ENCODE assay signal across 11 cellular contexts in genomic region chr20:50449789-50450492, GRCh38.
DNase-seq lines count a peak whose midpoint lies in the region; ATAC-seq, FAIRE-seq and TF ChIP-seq lines count a peak whose summit lies in the region.
"Had no signal": no experiment of that assay in that cellular context is flagged by ENCODE, and none has a peak within 500 bp of the region (broad histone marks: within the 10 kb centered on the region; RNA-seq: fewer than 3 reads in every experiment).

No MANE protein-coding gene starts in this region.

- no peak overlapping the region for H3K4me3 ChIP-seq in A549
- no peak overlapping the region for H3K4me3 ChIP-seq in RWPE2 (ENCODE audit: severe bottlenecking)
- H3K4me3 ChIP-seq in lower leg skin (ENCODE audit: low read depth, poor library complexity, severe bottlenecking), result no peak overlapping the region

- H3K27ac ChIP-seq in A549 (peak overlapping the region; percentile 91 to 94; a peak in 5 of 6 replicates), RWPE2 (ENCODE audit: poor library complexity, severe bottlenecking) (no peak overlapping the region)

- CTCF ChIA-PET in A549 (lab: Yijun Ruan, JAX), result interaction anchor here (0.7 to 8.1 kb wide), 10 partner anchors 10 to 333 kb away, joined by 3 to 49 read pairs (median 4); partner anchors contain the start of gene CEBPB

- H3K4me1 ChIP-seq in A549, result peaks cover 42% of the 10 kb centered on the region
- H3K4me1 ChIP-seq in RWPE2 (ENCODE audit: insufficient read depth, poor library complexity, severe bottlenecking), result peaks cover 10% of the 10 kb centered on the region

- no peak for TF ChIP-seq CTCF in A549 (IDR thresholded peaks at IDR 0.05)
- TF ChIP-seq CTCF in RWPE2 (IDR thresholded peaks at IDR 0.05; ENCODE audit: poor library complexity, severe bottlenecking), result no peak
- TF ChIP-seq CTCF in lower leg skin (IDR thresholded peaks at IDR 0.05), result no peak

- intact Hi-C loops in lower leg skin (cut with DNase I; ENCODE audit: low total_unique reads), result no loop called here

- TF ChIP-seq EP300 in A549 (IDR thresholded peaks at IDR 0.05), result no peak

- no peak for TF ChIP-seq RAD21 in A549 (conservative IDR thresholded peaks at IDR 0.05 in 1 of 2, IDR thresholded peaks at IDR 0.05 in 1 of 2)

- H3K4me2 ChIP-seq in A549, result no peak overlapping the region; the same call in 2 of the 3 replicates

- in situ Hi-C loops in G401 (cut with HindIII; ENCODE audit: low sequenced_read_pairs), result no loop called here

- POLR2A ChIA-PET in A549 (lab: Yijun Ruan, JAX), result interaction anchor here (0.9 kb wide), 1 partner anchor 260 kb away, joined by 5 read pairs; the partner anchor contains the start of gene CEBPB

- no peaks in the 10 kb centered on the region for H3K27me3 ChIP-seq in RWPE2 (ENCODE audit: insufficient read depth, poor library complexity, severe bottlenecking)

- no peak for FAIRE-seq in A549 (lab: Jason Lieb, UNC)
- FAIRE-seq: TTC549 had no signal

- 85% methylated on average over 6 of the region's 7 CpGs for WGBS in A549 (ENCODE audit: missing lambda C conversion rate)
- whole genome bisulfite sequencing in lower leg skin, 2 donors, result 61 to 71% methylated on average over 7 of the region's 7 CpGs

- DNase-seq in A549 (ENCODE audit: low read depth in 1 of 2, low spot score in 1 of 2) (no peak), RWPE2 (ENCODE audit: low spot score) (no peak), G401 (ENCODE audit: low spot score) (no peak), lower leg skin (ENCODE audit: low spot score in 2 of 2) (no peak), NAMALWA (ENCODE audit: low spot score) (no peak)
- DNase-seq: kidney glomerular epithelial cell, NCI-H774 had no signal

- TF ChIP-seq POLR2A in A549 (IDR thresholded peaks at IDR 0.05; ENCODE audit: low read length), result no peak
- TF ChIP-seq POLR2A in lower leg skin (IDR thresholded peaks at IDR 0.05), result no peak

- peak; percentile 11 to 48; a peak in 4 of 6 replicates for ATAC-seq in A549
- ATAC-seq in GM19035 (IDR thresholded peaks at IDR 0.05; ENCODE audit: unreplicated experiment), result peak; percentile 61
- peak; percentile 49 for ATAC-seq in HG02981 (IDR thresholded peaks at IDR 0.05; ENCODE audit: unreplicated experiment)
- ATAC-seq in RWPE2 (ENCODE audit: low read depth), result peak; percentile 24; the same call in 1 of the 3 replicates
- no peak for ATAC-seq in GM19463 (IDR thresholded peaks at IDR 0.05; ENCODE audit: unreplicated experiment)

- no peaks in the 10 kb centered on the region for H3K36me3 ChIP-seq in RWPE2 (ENCODE audit: low read depth)

- H3K9me3 ChIP-seq in A549, result no peaks in the 10 kb centered on the region
- H3K9me3 ChIP-seq in RWPE2 (ENCODE audit: severe bottlenecking), result no peaks in the 10 kb centered on the region

TF ChIP-seq in A549, 52 proteins besides CTCF, POLR2A, EP300 and RAD21:
- TF ChIP-seq EHMT2 (IDR thresholded peaks at IDR 0.05; ENCODE audit: low read depth) (no peak), SMC3 (IDR thresholded peaks at IDR 0.05) (no peak), FOSB (CRISPR knock-in tag; IDR thresholded peaks at IDR 0.05) (no peak), POLR2AphosphoS2 (conservative IDR thresholded peaks at IDR 0.05; ENCODE audit: low read length) (no peak), MAX (IDR thresholded peaks at IDR 0.05) (no peak), CEBPB (IDR thresholded peaks at IDR 0.05) (no peak), HOXB5 (CRISPR knock-in tag; IDR thresholded peaks at IDR 0.05) (no peak), HMGXB4 (CRISPR knock-in tag; IDR thresholded peaks at IDR 0.05; ENCODE audit: borderline replicate concordance) (no peak), EHF (CRISPR knock-in tag; IDR thresholded peaks at IDR 0.05) (no peak)
